In genomic region chr15:100718075-100718980, GRCh38 we compare ENCODE assay signal across 27 cellular contexts.
A peak's percentile ranks its signal among the peaks of the same experiment; 100 is the strongest.
DNase-seq lines count a peak whose midpoint lies in the region; ATAC-seq, FAIRE-seq and TF ChIP-seq lines count a peak whose summit lies in the region.
"Had no signal": no experiment of that assay in that cellular context is flagged by ENCODE, and none has a peak within 500 bp of the region (broad histone marks: within the 10 kb centered on the region; RNA-seq: fewer than 3 reads in every experiment).

No MANE protein-coding gene starts in this region.

- DNase-seq in right atrium auricular region (ENCODE audit: low spot score) (peak; percentile 38), Right ventricle myocardium inferior (ENCODE audit: missing footprints) (no peak), bronchial epithelial cell (ENCODE audit: low read depth) (no peak), lung (ENCODE audit: low spot score) (peak; percentile 28), vagina (ENCODE audit: extremely low spot score in 2 of 2) (peak; percentile 84 to 93), NCI-H2227 (lab: John Stamatoyannopoulos, UW; ENCODE audit: unreplicated experiment) (no peak), OCI-LY7 (ENCODE audit: low spot score) (no peak)
- DNase-seq: activated CD4-positive, alpha-beta T cell treated with anti-CD3 and anti-CD28 coated beads, Interleukin-2, amount 50 U/mL, for 48 hours; activated naive CD4-positive, alpha-beta T cell; activated T-cell treated with anti-CD3 and anti-CD28 coated beads, Interleukin-2, amount 50 U/mL, for 1 hour; Kasumi-1; left cardiac atrium; mesendoderm; naive B cell; NCI-H1694 treated with DMSO at 0.1 percent for 48 hours; NCI-H526 treated with DMSO at 0.1 percent for 48 hours; retina; spleen; stimulated activated CD4-positive, alpha-beta T cell treated with anti-CD3 and anti-CD28 coated beads, Interleukin-4, amount 100 ng/mL, for 1 hour; T-helper 9 cell had no signal

- POLR2A ChIA-PET in OCI-LY7 (lab: Charles Lee): interaction anchor here (0.6 kb wide), 1 partner anchor 61 kb away, joined by 3 read pairs; no protein-coding TSS in a partner anchor

- TF ChIP-seq POLR2A in vagina (IDR thresholded peaks at IDR 0.05): no peak

- H3K27ac ChIP-seq in right atrium auricular region (no peak overlapping the region), lung (ENCODE audit: low read depth in 1 of 2, low read length in 1 of 2) (no peak overlapping the region), vagina (no peak overlapping the region), OCI-LY7 (ENCODE audit: low read depth, low read length, poor library complexity, severe bottlenecking) (no peak overlapping the region)
- H3K27ac ChIP-seq: adrenal gland, spleen, suprapubic skin had no signal

- ATAC-seq in Right ventricle myocardium inferior (no peak), lung (ENCODE audit: insufficient read depth, low FRiP score) (no peak), GM19328 (IDR thresholded peaks at IDR 0.05; ENCODE audit: unreplicated experiment) (no peak)
- ATAC-seq: left cardiac atrium; stimulated activated memory B cell treated with anti-CD40 and anti-IgM and Interleukin-4, amounts not matched to agents 10 μg/mL and 1 μg/mL and 100 μg/mL, for 72 hours; WTC11 had no signal

- no peak overlapping the region for H3K4me3 ChIP-seq in right atrium auricular region
- H3K4me3 ChIP-seq in bronchial epithelial cell (ENCODE audit: low read depth, low read length): no peak overlapping the region
- H3K4me3 ChIP-seq in lung: no peak overlapping the region
- H3K4me3 ChIP-seq in vagina: no peak overlapping the region
- H3K4me3 ChIP-seq in OCI-LY7 (ENCODE audit: low read depth, low read length, poor library complexity, severe bottlenecking): no peak overlapping the region
- H3K4me3 ChIP-seq: adrenal gland, HAP-1, spleen, suprapubic skin had no signal

- H3K4me2 ChIP-seq in OCI-LY7 (ENCODE audit: low read length): no peak overlapping the region

- H3K9me2 ChIP-seq in OCI-LY7 (ENCODE audit: insufficient read depth, low read length): no peaks in the 10 kb centered on the region

- no TSS peak for BruUV-seq in OCI-LY7 (replicated peaks; lab: Mats Ljungman, UMichigan)

- peak; percentile 80 for FAIRE-seq in bronchial epithelial cell (lab: Jason Lieb, UNC)
- FAIRE-seq: endometrium had no signal

- H3K27me3 ChIP-seq in right atrium auricular region (no peaks in the 10 kb centered on the region), bronchial epithelial cell (ENCODE audit: control insufficient read depth, insufficient read depth, low read length) (no peaks in the 10 kb centered on the region), lung (ENCODE audit: control insufficient read depth, insufficient read depth) (no peaks in the 10 kb centered on the region), vagina (no peaks in the 10 kb centered on the region)
- H3K27me3 ChIP-seq: adrenal gland had no signal

- H3K9me3 ChIP-seq in right atrium auricular region: no peaks in the 10 kb centered on the region
- no peaks in the 10 kb centered on the region for H3K9me3 ChIP-seq in lung (ENCODE audit: control insufficient read depth in 2 of 2, insufficient read depth in 1 of 2, low read length in 1 of 2)
- no peaks in the 10 kb centered on the region for H3K9me3 ChIP-seq in vagina
- no peaks in the 10 kb centered on the region for H3K9me3 ChIP-seq in OCI-LY7 (ENCODE audit: low read length)
- H3K9me3 ChIP-seq: adrenal gland, HAP-1, spleen, suprapubic skin had no signal

- TF ChIP-seq CTCF in right atrium auricular region (IDR thresholded peaks at IDR 0.05): no peak
- no peak for TF ChIP-seq CTCF in bronchial epithelial cell (IDR thresholded peaks at IDR 0.05; ENCODE audit: insufficient read depth, low read length, severe bottlenecking)
- TF ChIP-seq CTCF in lung (IDR thresholded peaks at IDR 0.05; ENCODE audit: control extremely low read depth, extremely low read depth): no peak
- TF ChIP-seq CTCF in vagina (IDR thresholded peaks at IDR 0.05): no peak
- TF ChIP-seq CTCF in OCI-LY7 (conservative IDR thresholded peaks at IDR 0.05; ENCODE audit: low read length): no peak

- WGBS in lung, 2 donors: 84 to 89% methylated on average over 22 of the region's 22 CpGs

- no peak overlapping the region for H2AFZ ChIP-seq in OCI-LY7 (ENCODE audit: low read length)

- H3K79me2 ChIP-seq in OCI-LY7 (ENCODE audit: insufficient read depth, low read depth, low read length): no peaks in the 10 kb centered on the region

- intact Hi-C loops in Right ventricle myocardium inferior (cut with DNase I): no loop called here
- intact Hi-C loops in vagina (cut with DNase I): no loop called here
- intact Hi-C loops in OCI-LY7 (cut with micrococcal nuclease; ENCODE audit: unreplicated experiment): no loop called here

- no peaks in the 10 kb centered on the region for H3K36me3 ChIP-seq in right atrium auricular region
- no peaks in the 10 kb centered on the region for H3K36me3 ChIP-seq in bronchial epithelial cell (ENCODE audit: control insufficient read depth, insufficient read depth, low read length)
- H3K36me3 ChIP-seq in lung (ENCODE audit: control insufficient read depth in 2 of 2, insufficient read depth in 2 of 2, low read length in 2 of 2): no peaks in the 10 kb centered on the region
- no peaks in the 10 kb centered on the region for H3K36me3 ChIP-seq in vagina
- H3K36me3 ChIP-seq in OCI-LY7 (ENCODE audit: insufficient read depth, low read length): no peaks in the 10 kb centered on the region
- H3K36me3 ChIP-seq: adrenal gland, HAP-1, spleen, suprapubic skin had no signal

- CTCF ChIA-PET in OCI-LY7 (lab: Charles Lee; ENCODE audit: unreplicated experiment): no interaction called here

- H3K4me1 ChIP-seq in right atrium auricular region (peaks cover 0 to 29% of the 10 kb centered on the region in 2 donors), lung (ENCODE audit: control insufficient read depth in 2 of 2, insufficient read depth in 2 of 2, low read length in 2 of 2) (peaks cover 0 to 19% of the 10 kb centered on the region in 2 donors), vagina (peaks cover 29% of the 10 kb centered on the region), OCI-LY7 (ENCODE audit: insufficient read depth, low read length, poor library complexity, severe bottlenecking) (no peaks in the 10 kb centered on the region)
- H3K4me1 ChIP-seq: HAP-1, spleen had no signal

- H4K20me1 ChIP-seq in OCI-LY7 (ENCODE audit: insufficient read depth, low read length): no peaks in the 10 kb centered on the region

Comparison
In these comparisons a context has a peak if more than half of its experiments do, and no peak if none do; other contexts are left out.
1. DNase-seq: peak in right atrium auricular region (single experiment), lung (single experiment) and vagina (2 of 2); none in Right ventricle myocardium inferior (single experiment), bronchial epithelial cell (single experiment), NCI-H2227 (single experiment) and OCI-LY7 (single experiment).